Comparison of ENCODE assay signal across 13 cellular contexts in genomic region chr14:96098999-96099335, GRCh38. TPM values are rescaled to one million over a fixed set of nuclear protein-coding genes. Genes with fewer than 3 reads are reported as not detected.
"Had no signal": no experiment of that assay in that cellular context is flagged by ENCODE, and none has a peak within 500 bp of the region (broad histone marks: within the 10 kb centered on the region; RNA-seq: fewer than 3 reads in every experiment).

No MANE protein-coding gene starts in this region.

- FAIRE-seq: endometrium, TTC549 had no signal

- H3K9me3 Mint-ChIP-seq: activated naive CD8-positive, alpha-beta T cell treated with anti-CD3 and anti-CD28 coated beads for 36 hours; immature natural killer cell; mesothelial cell of epicardium; naive thymus-derived CD8-positive, alpha-beta T cell; neural progenitor cell had no signal

- H3K36me3 ChIP-seq: neural progenitor cell, upper lobe of right lung had no signal

- H3K27me3 Mint-ChIP-seq: activated naive CD8-positive, alpha-beta T cell treated with anti-CD3 and anti-CD28 coated beads for 36 hours; progenitor cell of endocrine pancreas had no signal

- H3K27ac ChIP-seq: neural progenitor cell, upper lobe of right lung had no signal

- H3K4me3 ChIP-seq: neural progenitor cell, upper lobe of right lung had no signal

- H3K4me1 Mint-ChIP-seq: immature natural killer cell had no signal

- H3K36me3 Mint-ChIP-seq: activated naive CD8-positive, alpha-beta T cell treated with anti-CD3 and anti-CD28 coated beads for 36 hours; immature natural killer cell; mesothelial cell of epicardium; naive thymus-derived CD8-positive, alpha-beta T cell had no signal

- H3K27ac Mint-ChIP-seq: activated naive CD8-positive, alpha-beta T cell treated with anti-CD3 and anti-CD28 coated beads for 36 hours; immature natural killer cell; mesothelial cell of epicardium; naive thymus-derived CD8-positive, alpha-beta T cell; neural progenitor cell; progenitor cell of endocrine pancreas had no signal

- ATAC-seq: naive thymus-derived CD8-positive, alpha-beta T cell had no signal

- H3K9me3 ChIP-seq: upper lobe of right lung had no signal

- H3K4me2 ChIP-seq: neural progenitor cell had no signal

- H3K4me3 Mint-ChIP-seq: activated naive CD8-positive, alpha-beta T cell treated with anti-CD3 and anti-CD28 coated beads for 36 hours; immature natural killer cell; mesothelial cell of epicardium; naive thymus-derived CD8-positive, alpha-beta T cell; neural progenitor cell had no signal

- DNase-seq: activated naive CD4-positive, alpha-beta T cell treated with Interleukin-2 at 50 U/mL for 16 hours; immature natural killer cell; left ventricle myocardium superior; naive thymus-derived CD8-positive, alpha-beta T cell; stimulated activated CD4-positive, alpha-beta T cell treated with anti-CD3 and anti-CD28 coated beads, Interleukin-4, amount 100 ng/mL, for 24 hours; stimulated activated naive CD4-positive, alpha-beta T cell treated with Interleukin-2 at 50 U/mL for 16 hours had no signal

- H2AFZ ChIP-seq: neural progenitor cell had no signal

RNA-seq across cellular contexts. Expression of gene C14orf132, which starts 59.8 kb away (rescaled TPM):
- polyA plus RNA-seq: immature natural killer cell had no signal
